16 cellular contexts compared by ENCODE assay signal in genomic region chr6:19354181-19354580, GRCh38.
"Had no signal": no experiment of that assay in that cellular context is flagged by ENCODE, and none has a peak within 500 bp of the region (broad histone marks: within the 10 kb centered on the region; RNA-seq: fewer than 3 reads in every experiment).

No MANE protein-coding gene starts in this region.

- H3K36me3 ChIP-seq: esophagus squamous epithelium, sigmoid colon, spleen had no signal

- H3K4me3 ChIP-seq: body of pancreas, esophagus squamous epithelium, sigmoid colon, spleen had no signal

- H3K27ac ChIP-seq: body of pancreas, esophagus squamous epithelium, sigmoid colon, spleen had no signal

- H3K4me1 ChIP-seq: body of pancreas, esophagus squamous epithelium, sigmoid colon, spleen had no signal

- ATAC-seq: body of pancreas; left ventricle myocardium superior; stimulated activated naive B cell treated with anti-CD40 and anti-IgM and Interleukin-4, amounts not matched to agents 10 μg/mL and 1 μg/mL and 100 μg/mL, for 72 hours had no signal

- H3K27me3 ChIP-seq: body of pancreas, esophagus squamous epithelium, sigmoid colon, spleen had no signal

- H3K9me3 ChIP-seq: body of pancreas, esophagus squamous epithelium had no signal

- DNase-seq: activated CD4-positive, alpha-beta memory T cell treated with anti-CD3 and anti-CD28 coated beads, Interleukin-2, amount 10 ng/mL, durations not matched to agents 7 days and 5 days; activated CD4-positive, alpha-beta T cell treated with anti-CD3 and anti-CD28 coated beads for 48 hours; activated CD4-positive, CD25-positive, alpha-beta regulatory T cell; activated naive CD4-positive, alpha-beta T cell treated with anti-CD3 and anti-CD28 coated beads for 36 hours; activated T-cell treated with anti-CD3 and anti-CD28 coated beads, Interleukin-2, amount 50 U/mL, for 24 hours; body of pancreas; dermis blood vessel endothelial cell; effector memory CD4-positive, alpha-beta T cell; esophagus squamous epithelium; left ventricle myocardium superior; nephron progenitor cell; nucleus accumbens; posterior cingulate gyrus; sigmoid colon; spleen; stimulated activated naive B cell treated with anti-CD40 and anti-IgM and Interleukin-4, amounts not matched to agents 10 μg/mL and 1 μg/mL and 100 μg/mL, for 72 hours had no signal
